19 cellular contexts compared by ENCODE assay signal in genomic region chr12:116213885-116214527, GRCh38.
"Had no signal": no experiment of that assay in that cellular context is flagged by ENCODE, and none has a peak within 500 bp of the region (broad histone marks: within the 10 kb centered on the region; RNA-seq: fewer than 3 reads in every experiment).

No MANE protein-coding gene starts in this region.

- H3K9me3 ChIP-seq: gastroesophageal sphincter, heart right ventricle, left ventricle myocardium inferior, mucosa of descending colon had no signal

- H3K27ac ChIP-seq: brain microvascular endothelial cell, gastroesophageal sphincter, heart right ventricle, left ventricle myocardium inferior had no signal

- H3K27me3 ChIP-seq: brain microvascular endothelial cell, gastroesophageal sphincter, heart right ventricle had no signal

- H3K4me3 ChIP-seq: gastroesophageal sphincter, heart right ventricle, left ventricle myocardium inferior, mucosa of descending colon had no signal

- H3K36me3 Mint-ChIP-seq: activated naive CD8-positive, alpha-beta T cell treated with anti-CD3 and anti-CD28 coated beads, Interleukin-2, amount 10 ng/mL, durations not matched to agents 7 days and 5 days; natural killer cell; stimulated activated memory B cell treated with anti-CD40 and anti-IgM and Interleukin-4, amounts not matched to agents 10 μg/mL and 1 μg/mL and 100 μg/mL, for 72 hours had no signal

- H3K27ac Mint-ChIP-seq: activated CD8-positive, alpha-beta T cell treated with anti-CD3 and anti-CD28 coated beads, Interleukin-2, amount 10 ng/mL, durations not matched to agents 7 days and 5 days; activated naive CD8-positive, alpha-beta T cell treated with anti-CD3 and anti-CD28 coated beads, Interleukin-2, amount 10 ng/mL, durations not matched to agents 7 days and 5 days; stimulated activated memory B cell treated with anti-CD40 and anti-IgM and Interleukin-4, amounts not matched to agents 10 μg/mL and 1 μg/mL and 100 μg/mL, for 72 hours had no signal

- DNase-seq: activated CD4-positive, alpha-beta T cell treated with anti-CD3 and anti-CD28 coated beads for 48 hours; activated CD8-positive, alpha-beta memory T cell treated with anti-CD3 and anti-CD28 coated beads, Interleukin-2, amount 50 U/mL, for 4 hours; activated CD8-positive, alpha-beta T cell treated with anti-CD3 and anti-CD28 coated beads, Interleukin-2, amount 10 ng/mL, durations not matched to agents 7 days and 5 days; activated gamma-delta T cell; activated naive CD8-positive, alpha-beta T cell treated with anti-CD3 and anti-CD28 coated beads, Interleukin-2, amount 10 ng/mL, durations not matched to agents 7 days and 5 days; activated T-cell treated with anti-CD3 and anti-CD28 coated beads, Interleukin-2, amount 50 U/mL, for 48 hours; brain microvascular endothelial cell; cerebellar nuclear complex; heart right ventricle; left ventricle myocardium inferior; mucosa of descending colon; natural killer cell; nucleus accumbens; stimulated activated CD4-positive, alpha-beta T cell treated with anti-CD3 and anti-CD28 coated beads, Interleukin-2, amount 100 ng/mL, for 48 hours; T-helper 2 cell had no signal

- H3K27me3 Mint-ChIP-seq: stimulated activated memory B cell treated with anti-CD40 and anti-IgM and Interleukin-4, amounts not matched to agents 10 μg/mL and 1 μg/mL and 100 μg/mL, for 72 hours had no signal

- H3K9me3 Mint-ChIP-seq: activated naive CD8-positive, alpha-beta T cell treated with anti-CD3 and anti-CD28 coated beads, Interleukin-2, amount 10 ng/mL, durations not matched to agents 7 days and 5 days; natural killer cell; stimulated activated memory B cell treated with anti-CD40 and anti-IgM and Interleukin-4, amounts not matched to agents 10 μg/mL and 1 μg/mL and 100 μg/mL, for 72 hours had no signal

- H3K4me3 Mint-ChIP-seq: activated CD8-positive, alpha-beta T cell treated with anti-CD3 and anti-CD28 coated beads, Interleukin-2, amount 10 ng/mL, durations not matched to agents 7 days and 5 days; activated naive CD8-positive, alpha-beta T cell treated with anti-CD3 and anti-CD28 coated beads, Interleukin-2, amount 10 ng/mL, durations not matched to agents 7 days and 5 days; natural killer cell; stimulated activated memory B cell treated with anti-CD40 and anti-IgM and Interleukin-4, amounts not matched to agents 10 μg/mL and 1 μg/mL and 100 μg/mL, for 72 hours had no signal

- H3K36me3 ChIP-seq: brain microvascular endothelial cell, gastroesophageal sphincter, heart right ventricle, left ventricle myocardium inferior had no signal

- FAIRE-seq: keratinocyte, urothelium cell line had no signal
